ENCODE assay signal across 27 cellular contexts in genomic region chr3:61862614-61863289, GRCh38.
DNase-seq lines count a peak whose midpoint lies in the region; ATAC-seq and TF ChIP-seq lines count a peak whose summit lies in the region.
"Had no signal": no experiment of that assay in that cellular context is flagged by ENCODE, and none has a peak within 500 bp of the region (broad histone marks: within the 10 kb centered on the region; RNA-seq: fewer than 3 reads in every experiment).

No MANE protein-coding gene starts in this region.

- H2AK5ac ChIP-seq in mesenchymal stem cell (ENCODE audit: low read length, severe bottlenecking): no peak overlapping the region

- no peak overlapping the region for H3K4ac ChIP-seq in mesenchymal stem cell (ENCODE audit: low read depth in 1 of 2, low read length in 2 of 2)

- no peak overlapping the region for H3K23ac ChIP-seq in mesenchymal stem cell (ENCODE audit: low read length in 2 of 2)

- no peak overlapping the region for H2BK5ac ChIP-seq in mesenchymal stem cell (ENCODE audit: low read depth, low read length, poor library complexity, severe bottlenecking)

- intact Hi-C loops in Right ventricle myocardium inferior (cut with DNase I) (loop anchor here (5.0 kb wide), 1 partner anchor 45 kb away; no protein-coding TSS in a partner anchor), cardiac septum (cut with DNase I) (loop anchor here (5.0 to 10.0 kb wide), 2 partner anchors 52 to 270 kb away; no protein-coding TSS in a partner anchor), heart right ventricle (cut with DNase I) (loop anchor here in 5 of 10 donors (5.0 to 10.0 kb wide), 7 partner anchors 52 to 325 kb away; partner anchors contain the start of gene PTPRG (in 1 of the 5)), mucosa of descending colon (cut with DNase I, micrococcal nuclease) (no loop called here), vagina (cut with DNase I) (loop anchor here (10.0 kb wide), 1 partner anchor 322 kb away; no protein-coding TSS in a partner anchor)

- no peak overlapping the region for H2BK15ac ChIP-seq in mesenchymal stem cell (ENCODE audit: low read depth, poor library complexity, severe bottlenecking)

- TF ChIP-seq CTCF in heart right ventricle (IDR thresholded peaks at IDR 0.05) (no peak), mucosa of descending colon (IDR thresholded peaks at IDR 0.05) (no peak), vagina (IDR thresholded peaks at IDR 0.05) (no peak)

- no peak overlapping the region for H2AFZ ChIP-seq in mesenchymal stem cell (ENCODE audit: low read depth, low read length)
- H2AFZ ChIP-seq: GM23248 had no signal

- no peak overlapping the region for H3K4me3 ChIP-seq in heart right ventricle
- H3K4me3 ChIP-seq in mucosa of descending colon: no peak overlapping the region
- no peak overlapping the region for H3K4me3 ChIP-seq in vagina
- no peak overlapping the region for H3K4me3 ChIP-seq in mesenchymal stem cell (ENCODE audit: insufficient read depth in 1 of 2, low read depth in 1 of 2, low read length in 2 of 2)
- H3K4me3 ChIP-seq: GM23248, SJSA1 had no signal

- no peak overlapping the region for H2BK120ac ChIP-seq in mesenchymal stem cell (ENCODE audit: low read depth, low read length)

- H3K36me3 ChIP-seq in heart right ventricle (no peaks in the 10 kb centered on the region), mucosa of descending colon (ENCODE audit: low read depth) (no peaks in the 10 kb centered on the region), vagina (no peaks in the 10 kb centered on the region), mesenchymal stem cell (ENCODE audit: control insufficient read depth in 1 of 2, insufficient read depth in 2 of 2, low read depth in 1 of 2, low read length in 2 of 2) (no peaks in the 10 kb centered on the region)
- H3K36me3 ChIP-seq: SJSA1 had no signal

- no peak overlapping the region for H3K4me2 ChIP-seq in mesenchymal stem cell (ENCODE audit: low read length, poor library complexity, severe bottlenecking)

- WGBS in heart right ventricle, 2 donors: 54 to 67% methylated on average over 7 of the region's 7 CpGs
- 88% methylated on average over 6 of the region's 7 CpGs for WGBS in mesenchymal stem cell

- H3K14ac ChIP-seq in mesenchymal stem cell (ENCODE audit: low read length in 2 of 2): no peak overlapping the region

- TF ChIP-seq POLR2A in vagina (IDR thresholded peaks at IDR 0.05): no peak

- no peak overlapping the region for H3K18ac ChIP-seq in mesenchymal stem cell (ENCODE audit: low read depth in 1 of 2, low read length in 2 of 2)

- DNase-seq in Right ventricle myocardium inferior (ENCODE audit: missing footprints) (no peak), cardiac septum (ENCODE audit: low spot score) (no peak), heart right ventricle (no peak), mucosa of descending colon (peak in 1 of 3 donors; percentile 44), vagina (ENCODE audit: extremely low spot score in 2 of 2) (no peak), dedifferentiated amniotic fluid mesenchymal stem cell (ENCODE audit: extremely low spot score) (no peak), DMS 273 treated with DMSO at 0.1 percent for 48 hours (lab: John Stamatoyannopoulos, UW) (no peak), mesenchymal stem cell (no peak)
- DNase-seq: Caco-2; CD8-positive, alpha-beta T cell; DND-41; GM23248; H9; HFFc6; Karpas-422; NCI-H1092 treated with DMSO at 0.1 percent for 48 hours; NCI-H1436 treated with DMSO at 0.1 percent for 48 hours; NCI-H187 treated with DMSO at 0.1 percent for 48 hours; NCI-H446; NCI-H524 treated with DMSO at 0.1 percent for 48 hours; NCI-H774; NK-92 treated with Interleukin-12 subunit alpha and Interleukin-12 subunit beta, amount 100 ng/mL, for 24 hours; PC-3 had no signal

- peaks cover 30% of the 10 kb centered on the region for H3K79me1 ChIP-seq in mesenchymal stem cell (replicated peaks; ENCODE audit: low read length, poor library complexity, severe bottlenecking)

- no peak overlapping the region for H3K9ac ChIP-seq in mesenchymal stem cell (ENCODE audit: low read length)
- H3K9ac ChIP-seq: GM23248 had no signal

- H3K4me1 ChIP-seq in heart right ventricle (peaks cover 11 to 78% (median 50%) of the 10 kb centered on the region in 9 donors), mucosa of descending colon (ENCODE audit: low read depth) (no peaks in the 10 kb centered on the region), vagina (peaks cover 10% of the 10 kb centered on the region), mesenchymal stem cell (ENCODE audit: control insufficient read depth, insufficient read depth, low read depth, low read length) (peaks cover 5% of the 10 kb centered on the region)
- H3K4me1 ChIP-seq: Caco-2, SJSA1 had no signal

- H2BK12ac ChIP-seq in mesenchymal stem cell (ENCODE audit: low read length in 2 of 2): no peak overlapping the region

- H3K27ac ChIP-seq in heart right ventricle: peak overlapping the region in 4 of 10 donors; percentile 8 to 49 (median 28)
- peak overlapping the region; percentile 17 for H3K27ac ChIP-seq in vagina
- H3K27ac ChIP-seq in mesenchymal stem cell (ENCODE audit: low read length, poor library complexity, severe bottlenecking): no peak overlapping the region
- H3K27ac ChIP-seq: 22Rv1, C4-2B, GM23248, SJSA1 had no signal

- H4K8ac ChIP-seq in mesenchymal stem cell (ENCODE audit: low read length): no peak overlapping the region

- H3K9me3 ChIP-seq in heart right ventricle (peaks cover 0 to 4% (median 0%) of the 10 kb centered on the region in 11 donors), mucosa of descending colon (no peaks in the 10 kb centered on the region), vagina (no peaks in the 10 kb centered on the region), mesenchymal stem cell (ENCODE audit: control insufficient read depth, low read length) (no peaks in the 10 kb centered on the region)
- H3K9me3 ChIP-seq: Caco-2, SJSA1 had no signal

- H3K27me3 ChIP-seq in heart right ventricle (no peaks in the 10 kb centered on the region), vagina (no peaks in the 10 kb centered on the region), mesenchymal stem cell (ENCODE audit: control insufficient read depth in 1 of 2, insufficient read depth in 1 of 2, low read length in 2 of 2) (no peaks in the 10 kb centered on the region)
- H3K27me3 ChIP-seq: SJSA1 had no signal

- no peak overlapping the region for H4K91ac ChIP-seq in mesenchymal stem cell (ENCODE audit: low read length)

- ATAC-seq in Right ventricle myocardium inferior (peak; percentile 18), heart right ventricle (peak in 6 of 8 donors; percentile 33 to 65 (median 36)), mucosa of descending colon (peak; percentile 81)
- ATAC-seq: CD8-positive, alpha-beta T cell; HepG2; PC-3 had no signal

Comparison
In these comparisons a context has a peak if more than half of its experiments do, and no peak if none do; other contexts are left out.
1. ATAC-seq: peak in every context shown above with its lines; median percentile 81 in mucosa of descending colon; 36 in heart right ventricle; 18 in Right ventricle myocardium inferior.
2. intact Hi-C loops: an anchor here in Right ventricle myocardium inferior (5.0 kb wide), cardiac septum (5.0 to 10.0 kb wide) and vagina (10.0 kb wide); none called in mucosa of descending colon.